In genomic region chr11:125902927-125903752, GRCh38 we compare ENCODE assay signal across 1 cellular context.
A peak's percentile ranks its signal among the peaks of the same experiment; 100 is the strongest.
TF ChIP-seq lines count a peak whose summit lies in the region.

TSS of gene PUS3 (minus strand) at chr11:125903206. CDS start at chr11:125896284, 6,922 bp downstream.

TF ChIP-seq in HepG2, 621 proteins besides CTCF, POLR2A, EP300 and RAD21 (continued from another document and continues in another):
- TF ChIP-seq RXRB (CRISPR knock-in tag; IDR thresholded peaks at IDR 0.05; ENCODE audit: borderline replicate concordance): 0 out of 2 replicates have a peak, but pooled peaks have one; percentile 5
- TF ChIP-seq ZGPAT (CRISPR knock-in tag; IDR thresholded peaks at IDR 0.05): peak; percentile 60
- TF ChIP-seq KLF9 (CRISPR knock-in tag; IDR thresholded peaks at IDR 0.05; ENCODE audit: low read depth): no peak
- TF ChIP-seq KDM2A (CRISPR knock-in tag; IDR thresholded peaks at IDR 0.05; ENCODE audit: borderline replicate concordance, low read depth): peak; percentile 79
- TF ChIP-seq MIXL1 (CRISPR knock-in tag; IDR thresholded peaks at IDR 0.05): no peak
- peak; percentile 72 for TF ChIP-seq ZBTB21 (CRISPR knock-in tag; IDR thresholded peaks at IDR 0.05)
- TF ChIP-seq PRDM15 (CRISPR knock-in tag; IDR thresholded peaks at IDR 0.05): peak; percentile 75; the same call in 1 of the 2 replicates
- 0 out of 2 replicates have a peak, but pooled peaks have one; percentile 48 for TF ChIP-seq KLF12 (CRISPR knock-in tag; IDR thresholded peaks at IDR 0.05; ENCODE audit: borderline replicate concordance)
- TF ChIP-seq SAP130 (CRISPR knock-in tag; IDR thresholded peaks at IDR 0.05; ENCODE audit: low read depth): peak; percentile 93
- no peak for TF ChIP-seq SOX6 (IDR thresholded peaks at IDR 0.05)
- no peak for TF ChIP-seq SOX6 (CRISPR knock-in tag; IDR thresholded peaks at IDR 0.05)
- peak; percentile 74; the same call in 1 of the 2 replicates for TF ChIP-seq PHF20 (CRISPR knock-in tag; IDR thresholded peaks at IDR 0.05)
- TF ChIP-seq MYC (CRISPR knock-in tag; IDR thresholded peaks at IDR 0.05; ENCODE audit: borderline replicate concordance): peak; percentile 65; the same call in 1 of the 2 replicates
- no peak for TF ChIP-seq TMF1 (CRISPR knock-in tag; IDR thresholded peaks at IDR 0.05; ENCODE audit: low read depth)
- no peak for TF ChIP-seq ZNF710 (CRISPR knock-in tag; IDR thresholded peaks at IDR 0.05; ENCODE audit: borderline replicate concordance)
- TF ChIP-seq GMEB1 (CRISPR knock-in tag; IDR thresholded peaks at IDR 0.05; ENCODE audit: borderline replicate concordance): peak; percentile 93
- 0 out of 2 replicates have a peak, but pooled peaks have one; percentile 12 for TF ChIP-seq ARID5B (CRISPR knock-in tag; IDR thresholded peaks at IDR 0.05)
- TF ChIP-seq SKI (IDR thresholded peaks at IDR 0.05; ENCODE audit: partially characterized antibody): no peak
- 0 out of 2 replicates have a peak, but pooled peaks have one; percentile 46 for TF ChIP-seq ELF3 (CRISPR knock-in tag; IDR thresholded peaks at IDR 0.05)
- peak in 1 of 2 experiments; percentile 37; a peak in 1 of 4 replicates for TF ChIP-seq KLF16 (CRISPR knock-in tag; IDR thresholded peaks at IDR 0.05)
- TF ChIP-seq THAP11 (CRISPR knock-in tag; IDR thresholded peaks at IDR 0.05): peak; percentile 100
- peak; percentile 54; the same call in 1 of the 2 replicates for TF ChIP-seq YEATS4 (CRISPR knock-in tag; IDR thresholded peaks at IDR 0.05; ENCODE audit: borderline replicate concordance)
- TF ChIP-seq MEIS2 (CRISPR knock-in tag; IDR thresholded peaks at IDR 0.05): peak; percentile 70; the same call in 1 of the 2 replicates
- TF ChIP-seq MED1 (CRISPR knock-in tag; IDR thresholded peaks at IDR 0.05): peak; percentile 27; the same call in 1 of the 2 replicates
- TF ChIP-seq CCDC6 (CRISPR knock-in tag; IDR thresholded peaks at IDR 0.05): no peak
- peak; percentile 90 for TF ChIP-seq POLR2G (IDR thresholded peaks at IDR 0.05; ENCODE audit: low read depth, low read length)
- no peak for TF ChIP-seq ZBTB40 (IDR thresholded peaks at IDR 0.05)
- TF ChIP-seq ZBTB40 (CRISPR knock-in tag; IDR thresholded peaks at IDR 0.05): no peak
- TF ChIP-seq POLR2AphosphoS5 (IDR thresholded peaks at IDR 0.05; ENCODE audit: low read depth, low read length): peak; percentile 91
- no peak for TF ChIP-seq ZSCAN12 (CRISPR knock-in tag; IDR thresholded peaks at IDR 0.05)
- peak; percentile 63 for TF ChIP-seq GABPA (IDR thresholded peaks at IDR 0.05; ENCODE audit: low read depth, low read length)
- TF ChIP-seq GABPA (CRISPR knock-in tag; IDR thresholded peaks at IDR 0.05; ENCODE audit: low read depth): peak; percentile 93
- TF ChIP-seq THRA (CRISPR knock-in tag; IDR thresholded peaks at IDR 0.05; ENCODE audit: borderline replicate concordance): peak; percentile 15; the same call in 1 of the 2 replicates
